1 cellular context compared by ENCODE assay signal in genomic region chrX:130393451-130394074, GRCh38.
TF ChIP-seq lines count a peak whose summit lies in the region.

No MANE protein-coding gene starts in this region.

TF ChIP-seq in endothelial cell of umbilical vein, 7 proteins besides CTCF, POLR2A, EP300 and RAD21:
- no peak for TF ChIP-seq JUN (IDR thresholded peaks at IDR 0.05; ENCODE audit: borderline replicate concordance, insufficient read depth, insufficient read length, low read depth)
- no peak for TF ChIP-seq GATA2 (IDR thresholded peaks at IDR 0.05; ENCODE audit: insufficient read depth, insufficient read length, low read depth, low read length)
- no peak for TF ChIP-seq MYC (IDR thresholded peaks at IDR 0.05; ENCODE audit: low read depth, low read length)
- TF ChIP-seq POLR2AphosphoS5 (IDR thresholded peaks at IDR 0.05; ENCODE audit: insufficient read depth, low read depth, low read length), result no peak
- TF ChIP-seq EZH2 (IDR thresholded peaks at IDR 0.05; ENCODE audit: borderline replicate concordance, low read depth, low read length, severe bottlenecking), result no peak
- TF ChIP-seq FOS (IDR thresholded peaks at IDR 0.05; ENCODE audit: borderline replicate concordance, insufficient read depth, low read length), result no peak
- TF ChIP-seq, protein P1, sequence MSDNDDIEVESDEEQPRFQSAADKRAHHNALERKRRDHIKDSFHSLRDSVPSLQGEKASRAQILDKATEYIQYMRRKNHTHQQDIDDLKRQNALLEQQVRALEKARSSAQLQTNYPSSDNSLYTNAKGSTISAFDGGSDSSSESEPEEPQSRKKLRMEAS (IDR thresholded peaks at IDR 0.05; ENCODE audit: insufficient read depth, insufficient read length), result no peak
